Comparison of ENCODE assay signal across 16 cellular contexts in genomic region chr9:122281368-122281767, GRCh38. TPM values are rescaled to one million over a fixed set of nuclear protein-coding genes. Genes with fewer than 3 reads are reported as not detected.
DNase-seq lines count a peak whose midpoint lies in the region; ATAC-seq and TF ChIP-seq lines count a peak whose summit lies in the region.
"Had no signal": no experiment of that assay in that cellular context is flagged by ENCODE, and none has a peak within 500 bp of the region (broad histone marks: within the 10 kb centered on the region; RNA-seq: fewer than 3 reads in every experiment).

No MANE protein-coding gene starts in this region.

- peaks cover 95% of the 10 kb centered on the region for H3K36me3 Mint-ChIP-seq in activated T-helper 17 cell treated with anti-CD3 and anti-CD28 coated beads, Interleukin-2, amount 50 U/mL, for 72 hours (ENCODE audit: low read depth)
- H3K36me3 Mint-ChIP-seq in osteocyte (ENCODE audit: unreplicated experiment) = peaks cover 43% of the 10 kb centered on the region
- peaks cover 0 to 71% (median 33%) of the 10 kb centered on the region in 5 donors for H3K36me3 Mint-ChIP-seq in naive thymus-derived CD4-positive, alpha-beta T cell

- DNase-seq in Right ventricle myocardium superior (no peak), cardiac septum (ENCODE audit: low spot score) (no peak), fibroblast of peridontal ligament (ENCODE audit: extremely low read depth) (peak; percentile 25), osteocyte (ENCODE audit: extremely low spot score, unreplicated experiment) (no peak), NCI-H1048 (lab: John Stamatoyannopoulos, UW) (no peak), medulla oblongata (ENCODE audit: extremely low spot score) (no peak)
- DNase-seq in naive thymus-derived CD4-positive, alpha-beta T cell = no peak
- DNase-seq: 8988T, DND-41, NCI-H1436, NCI-H1930 had no signal

- TF ChIP-seq CTCF in osteocyte (IDR thresholded peaks at IDR 0.05) = no peak

- H3K4me1 ChIP-seq in naive thymus-derived CD4-positive, alpha-beta T cell (ENCODE audit: control insufficient read depth in 2 of 2, insufficient read depth in 2 of 2, low read length in 2 of 2) = no peaks in the 10 kb centered on the region

- CTCF ChIA-PET in naive thymus-derived CD4-positive, alpha-beta T cell (lab: Charles Lee) = no interaction called here

- intact Hi-C loops in Right ventricle myocardium superior (cut with DNase I) = no loop called here
- intact Hi-C loops in cardiac septum (cut with DNase I) = no loop called here
- intact Hi-C loops in naive thymus-derived CD4-positive, alpha-beta T cell (cut with micrococcal nuclease) = no loop called here

- peak overlapping the region; percentile 6 for H3K27ac Mint-ChIP-seq in activated T-helper 17 cell treated with anti-CD3 and anti-CD28 coated beads, Interleukin-2, amount 50 U/mL, for 72 hours
- H3K27ac Mint-ChIP-seq in osteocyte (ENCODE audit: unreplicated experiment) = peak overlapping the region; percentile 16
- H3K27ac Mint-ChIP-seq in naive thymus-derived CD4-positive, alpha-beta T cell = no peak overlapping the region
- H3K27ac Mint-ChIP-seq: B cell had no signal

- no peaks in the 10 kb centered on the region for H3K9me3 Mint-ChIP-seq in activated T-helper 17 cell treated with anti-CD3 and anti-CD28 coated beads, Interleukin-2, amount 50 U/mL, for 72 hours
- H3K9me3 Mint-ChIP-seq in osteocyte (ENCODE audit: unreplicated experiment) = peaks cover 10% of the 10 kb centered on the region
- peaks cover 0 to 8% (median 0%) of the 10 kb centered on the region in 11 donors for H3K9me3 Mint-ChIP-seq in naive thymus-derived CD4-positive, alpha-beta T cell

- no peak overlapping the region for H3K27ac ChIP-seq in naive thymus-derived CD4-positive, alpha-beta T cell (ENCODE audit: low read depth, low read length)

- H3K27me3 ChIP-seq in naive thymus-derived CD4-positive, alpha-beta T cell (ENCODE audit: control insufficient read depth in 2 of 2, insufficient read depth in 2 of 2, low read length in 2 of 2) = no peaks in the 10 kb centered on the region

- peaks cover 0 to 51% (median 6%) of the 10 kb centered on the region in 3 experiments for H3K36me3 ChIP-seq in naive thymus-derived CD4-positive, alpha-beta T cell (ENCODE audit: control insufficient read depth in 2 of 3, insufficient read depth in 3 of 3, low read length in 3 of 3)

- H3K9me3 ChIP-seq in naive thymus-derived CD4-positive, alpha-beta T cell (ENCODE audit: control insufficient read depth in 2 of 3, low read length in 3 of 3) = peaks cover 0 to 5% (median 0%) of the 10 kb centered on the region in 3 experiments

- POLR2A ChIA-PET in naive thymus-derived CD4-positive, alpha-beta T cell (lab: Charles Lee) = interaction anchor here (1.5 kb wide), 1 partner anchor 16 kb away, joined by 3 read pairs; the partner anchor contains the start of genes MRRF and RBM18

- peak; percentile 68 for ATAC-seq in Right ventricle myocardium superior (ENCODE audit: poor library complexity)
- ATAC-seq in activated T-helper 17 cell treated with anti-CD3 and anti-CD28 coated beads, Interleukin-2, amount 50 U/mL, for 72 hours (replicated peaks) = no peak
- ATAC-seq in naive thymus-derived CD4-positive, alpha-beta T cell = no peak

- no peak overlapping the region for H3K4me3 ChIP-seq in naive thymus-derived CD4-positive, alpha-beta T cell (ENCODE audit: low read length)

- no peaks in the 10 kb centered on the region for H3K4me1 Mint-ChIP-seq in activated T-helper 17 cell treated with anti-CD3 and anti-CD28 coated beads, Interleukin-2, amount 50 U/mL, for 72 hours
- H3K4me1 Mint-ChIP-seq in osteocyte (ENCODE audit: unreplicated experiment) = peaks cover 5% of the 10 kb centered on the region
- H3K4me1 Mint-ChIP-seq in naive thymus-derived CD4-positive, alpha-beta T cell = peaks cover 0 to 21% (median 11%) of the 10 kb centered on the region in 7 donors

- no peak overlapping the region for H3K4me3 Mint-ChIP-seq in activated T-helper 17 cell treated with anti-CD3 and anti-CD28 coated beads, Interleukin-2, amount 50 U/mL, for 72 hours
- H3K4me3 Mint-ChIP-seq in osteocyte (ENCODE audit: unreplicated experiment) = no peak overlapping the region
- H3K4me3 Mint-ChIP-seq in naive thymus-derived CD4-positive, alpha-beta T cell = no peak overlapping the region
- H3K4me3 Mint-ChIP-seq: B cell, IgD-negative memory B cell had no signal

- H3K27me3 Mint-ChIP-seq in activated T-helper 17 cell treated with anti-CD3 and anti-CD28 coated beads, Interleukin-2, amount 50 U/mL, for 72 hours = no peaks in the 10 kb centered on the region
- no peaks in the 10 kb centered on the region for H3K27me3 Mint-ChIP-seq in osteocyte (ENCODE audit: unreplicated experiment)
- no peaks in the 10 kb centered on the region for H3K27me3 Mint-ChIP-seq in naive thymus-derived CD4-positive, alpha-beta T cell
- H3K27me3 Mint-ChIP-seq: B cell, IgD-negative memory B cell had no signal

RNA-seq across cellular contexts. Expression of gene MRRF, which starts 16.7 kb away (rescaled TPM):
- total RNA-seq in Right ventricle myocardium superior (35.7 TPM), cardiac septum (35.9 TPM), osteocyte (26.0 and 26.6 TPM in 2 replicates)
- total RNA-seq in activated T-helper 17 cell treated with anti-CD3 and anti-CD28 coated beads, Interleukin-2, amount 50 U/mL, for 72 hours = 10 to 100 TPM; 42.7 to 51.3 TPM
- total RNA-seq in naive thymus-derived CD4-positive, alpha-beta T cell = 10 to 100 TPM; 28.1 to 35.8 (median 33.3) TPM
- 10 to 100 TPM; 18.6 to 24.3 TPM for polyA plus RNA-seq in naive thymus-derived CD4-positive, alpha-beta T cell

RNA-seq across cellular contexts. Expression of gene RBM18, which starts 16.7 kb away (rescaled TPM):
- 37.3 TPM for total RNA-seq in Right ventricle myocardium superior
- total RNA-seq in cardiac septum = 32.3 TPM
- 10 to 100 TPM; 25.7 to 36.1 TPM for total RNA-seq in activated T-helper 17 cell treated with anti-CD3 and anti-CD28 coated beads, Interleukin-2, amount 50 U/mL, for 72 hours
- total RNA-seq in osteocyte = 23.2 and 24.2 TPM in 2 replicates
- 10 to 100 TPM; 14.2 to 22.9 (median 15.8) TPM for total RNA-seq in naive thymus-derived CD4-positive, alpha-beta T cell
- polyA plus RNA-seq in naive thymus-derived CD4-positive, alpha-beta T cell = 10 to 100 TPM; 18.2 to 26.3 TPM

RNA-seq across cellular contexts. Expression of gene LHX6, which starts 52.6 kb away (rescaled TPM):
- total RNA-seq in Right ventricle myocardium superior = 3.4 TPM
- total RNA-seq in cardiac septum = 10.8 TPM
- total RNA-seq in activated T-helper 17 cell treated with anti-CD3 and anti-CD28 coated beads, Interleukin-2, amount 50 U/mL, for 72 hours = not detected
- total RNA-seq in osteocyte = not detected in 2 replicates
- not detected for total RNA-seq in naive thymus-derived CD4-positive, alpha-beta T cell
- polyA plus RNA-seq in naive thymus-derived CD4-positive, alpha-beta T cell = not detected
- total RNA-seq: B cell, OCI-LY7 had no signal
- polyA plus RNA-seq: AG04450, IgD-negative memory B cell had no signal

Comparison
In these comparisons a context has a peak if more than half of its experiments do, and no peak if none do; other contexts are left out.
1. H3K27ac Mint-ChIP-seq: peak in activated T-helper 17 cell treated with anti-CD3 and anti-CD28 coated beads, Interleukin-2, amount 50 U/mL, for 72 hours (single experiment) and osteocyte (single experiment); none in naive thymus-derived CD4-positive, alpha-beta T cell (0 of 9).